Comparison of ENCODE assay signal across 8 cellular contexts in genomic region chr14:105364100-105364708, GRCh38. TPM values are rescaled to one million over a fixed set of nuclear protein-coding genes. Genes with fewer than 3 reads are reported as not detected.
DNase-seq lines count a peak whose midpoint lies in the region; ATAC-seq and TF ChIP-seq lines count a peak whose summit lies in the region.

No MANE protein-coding gene starts in this region.

- DNase-seq in NCI-H82 (lab: John Stamatoyannopoulos, UW) (peak; percentile 31), NCI-H82 treated with DMSO at 0.1 percent for 48 hours (lab: John Stamatoyannopoulos, UW; ENCODE audit: unreplicated experiment) (no peak), fibroblast of villous mesenchyme (ENCODE audit: low read depth) (peak; percentile 35), NCI-H2029 (lab: John Stamatoyannopoulos, UW) (no peak)
- DNase-seq in activated CD4-positive, alpha-beta T cell treated with anti-CD3 and anti-CD28 coated beads, Interleukin-2, amount 50 U/mL, for 48 hours = peak; percentile 18 to 35
- peak; percentile 47 for DNase-seq in stimulated activated naive CD8-positive, alpha-beta T cell treated with anti-CD3 and anti-CD28 coated beads, Interleukin-15, Interleukin-2, amounts not matched to agents 100 U/mL and 50 U/mL, for 24 hours

- H3K4me3 ChIP-seq in fibroblast of villous mesenchyme (ENCODE audit: low read depth, low read length) = peak overlapping the region; percentile 32

- ATAC-seq in stimulated activated naive CD8-positive, alpha-beta T cell treated with anti-CD3 and anti-CD28 coated beads, Interleukin-15, Interleukin-2, amounts not matched to agents 100 U/mL and 50 U/mL, for 24 hours = peak; percentile 33
- no peak for ATAC-seq in GM21360 (IDR thresholded peaks at IDR 0.05; ENCODE audit: unreplicated experiment)
- no peak for ATAC-seq in HG03108 (IDR thresholded peaks at IDR 0.05; ENCODE audit: unreplicated experiment)

- TF ChIP-seq CTCF in fibroblast of villous mesenchyme (IDR thresholded peaks at IDR 0.05; ENCODE audit: insufficient read depth, low read depth, low read length) = no peak

RNA-seq across cellular contexts. Expression of gene TEX22, which starts 34.1 kb away (rescaled TPM):
- under 0.01 and 0.32 TPM in 2 replicates for total RNA-seq in fibroblast of villous mesenchyme

RNA-seq across cellular contexts. Expression of gene PACS2, which starts 49.7 kb away (rescaled TPM):
- 35.0 and 50.3 TPM in 2 replicates for total RNA-seq in fibroblast of villous mesenchyme

RNA-seq across cellular contexts. Expression of gene MTA1, which starts 55.4 kb away (rescaled TPM):
- 38.0 and 52.7 TPM in 2 replicates for total RNA-seq in fibroblast of villous mesenchyme

Comparison
In these comparisons a context has a peak if more than half of its experiments do, and no peak if none do; other contexts are left out.
1. DNase-seq: peak in NCI-H82 (single experiment), activated CD4-positive, alpha-beta T cell treated with anti-CD3 and anti-CD28 coated beads, Interleukin-2, amount 50 U/mL, for 48 hours (2 of 2), fibroblast of villous mesenchyme (single experiment) and stimulated activated naive CD8-positive, alpha-beta T cell treated with anti-CD3 and anti-CD28 coated beads, Interleukin-15, Interleukin-2, amounts not matched to agents 100 U/mL and 50 U/mL, for 24 hours (single experiment); none in NCI-H82 treated with DMSO at 0.1 percent for 48 hours (single experiment) and NCI-H2029 (single experiment).